14 cellular contexts compared by ENCODE assay signal in genomic region chr9:14066815-14067214, GRCh38.
A peak's percentile ranks its signal among the peaks of the same experiment; 100 is the strongest.
DNase-seq lines count a peak whose midpoint lies in the region; ATAC-seq and TF ChIP-seq lines count a peak whose summit lies in the region.
"Had no signal": no experiment of that assay in that cellular context is flagged by ENCODE, and none has a peak within 500 bp of the region (broad histone marks: within the 10 kb centered on the region; RNA-seq: fewer than 3 reads in every experiment).

No MANE protein-coding gene starts in this region.

- DNase-seq in COR-L47 (lab: John Stamatoyannopoulos, UW) (peak; percentile 11), DMS153 (lab: John Stamatoyannopoulos, UW) (peak; percentile 69), NCI-H748 treated with DMSO at 0.1 percent for 48 hours (lab: John Stamatoyannopoulos, UW) (peak; percentile 15), left colon (no peak), NCI-H1436 (lab: John Stamatoyannopoulos, UW) (no peak), CD14-positive monocyte (ENCODE audit: low spot score) (no peak)
- DNase-seq: CD4-positive, CD25-positive, alpha-beta regulatory T cell; DMS79; H9; MG63; NCI-H187 treated with DMSO at 0.1 percent for 48 hours; NCI-H526; T-cell had no signal

- H3K27me3 Mint-ChIP-seq in CD14-positive monocyte (ENCODE audit: low read depth in 3 of 3), result no peaks in the 10 kb centered on the region
- H3K27me3 Mint-ChIP-seq: CD4-positive, CD25-positive, alpha-beta regulatory T cell; T-cell had no signal

- peaks cover 0 to 15% (median 8%) of the 10 kb centered on the region in 7 donors for H3K9me3 Mint-ChIP-seq in CD14-positive monocyte
- H3K9me3 Mint-ChIP-seq: H9 had no signal

- peak; percentile 34 for ATAC-seq in left colon
- ATAC-seq in GM21360 (IDR thresholded peaks at IDR 0.05; ENCODE audit: unreplicated experiment), result no peak
- ATAC-seq: T-cell had no signal

- no peaks in the 10 kb centered on the region for H3K36me3 Mint-ChIP-seq in CD14-positive monocyte
- H3K36me3 Mint-ChIP-seq: CD4-positive, CD25-positive, alpha-beta regulatory T cell; T-cell had no signal

- H3K4me1 Mint-ChIP-seq in CD14-positive monocyte, result no peaks in the 10 kb centered on the region
- H3K4me1 Mint-ChIP-seq: CD4-positive, CD25-positive, alpha-beta regulatory T cell; H9; T-cell had no signal

- intact Hi-C loops in left colon (cut with DNase I, micrococcal nuclease) (no loop called here), CD14-positive monocyte (cut with micrococcal nuclease) (no loop called here)

- no peak overlapping the region for H3K27ac Mint-ChIP-seq in CD14-positive monocyte
- H3K27ac Mint-ChIP-seq: CD4-positive, CD25-positive, alpha-beta regulatory T cell; H9; T-cell had no signal

- no peak for TF ChIP-seq CTCF in CD14-positive monocyte (IDR thresholded peaks at IDR 0.05)

- no peak overlapping the region for H3K4me3 Mint-ChIP-seq in CD14-positive monocyte
- H3K4me3 Mint-ChIP-seq: CD4-positive, CD25-positive, alpha-beta regulatory T cell; H9; T-cell had no signal

Comparison
In these comparisons a context has a peak if more than half of its experiments do, and no peak if none do; other contexts are left out.
1. DNase-seq: peak in COR-L47 (single experiment), DMS153 (single experiment) and NCI-H748 treated with DMSO at 0.1 percent for 48 hours (single experiment); none in left colon (0 of 2), NCI-H1436 (single experiment) and CD14-positive monocyte (single experiment).